20 cellular contexts compared by ENCODE assay signal in genomic region chr7:6413637-6414036, GRCh38. TPM values are rescaled to one million over a fixed set of nuclear protein-coding genes. Genes with fewer than 3 reads are reported as not detected.
DNase-seq lines count a peak whose midpoint lies in the region; ATAC-seq, FAIRE-seq and TF ChIP-seq lines count a peak whose summit lies in the region.
"Had no signal": no experiment of that assay in that cellular context is flagged by ENCODE, and none has a peak within 500 bp of the region (broad histone marks: within the 10 kb centered on the region; RNA-seq: fewer than 3 reads in every experiment).

No MANE protein-coding gene starts in this region.

- TF ChIP-seq POLR2A in HepG2 (IDR thresholded peaks at IDR 0.05; ENCODE audit: insufficient read depth in 1 of 2, low read depth in 2 of 2, low read length in 2 of 2) (no peak), right lobe of liver (IDR thresholded peaks at IDR 0.05) (no peak)

- H3K9me3 ChIP-seq in HepG2 (ENCODE audit: low read length) (no peaks in the 10 kb centered on the region), right lobe of liver (no peaks in the 10 kb centered on the region), HEK293 (ENCODE audit: control insufficient read depth, insufficient read depth, low read depth, low read length) (no peaks in the 10 kb centered on the region)

- no peak overlapping the region for H3K4me3 Mint-ChIP-seq in dendritic cell treated with granulocyte-macrophage colony-stimulating factor and Interleukin-4, amounts not matched to agents 40 ng/mL and 50 ng/mL, for 4 days
- no peak overlapping the region for H3K4me3 Mint-ChIP-seq in stimulated activated naive B cell treated with anti-CD40 and anti-IgM and Interleukin-4, amounts not matched to agents 10 μg/mL and 1 μg/mL and 100 μg/mL, for 72 hours
- H3K4me3 Mint-ChIP-seq: CD8-positive, alpha-beta memory T cell had no signal

- H3K27ac ChIP-seq in HepG2 (ENCODE audit: extremely low read length, insufficient read depth, low read length) = no peak overlapping the region
- no peak overlapping the region for H3K27ac ChIP-seq in right lobe of liver
- H3K27ac ChIP-seq in HEK293 (ENCODE audit: extremely low read depth, low read depth, low read length) = no peak overlapping the region
- H3K27ac ChIP-seq: C4-2B, KMS-11 had no signal

- no peaks in the 10 kb centered on the region for H3K9me3 Mint-ChIP-seq in dendritic cell treated with granulocyte-macrophage colony-stimulating factor and Interleukin-4, amounts not matched to agents 40 ng/mL and 50 ng/mL, for 4 days
- no peaks in the 10 kb centered on the region for H3K9me3 Mint-ChIP-seq in stimulated activated naive B cell treated with anti-CD40 and anti-IgM and Interleukin-4, amounts not matched to agents 10 μg/mL and 1 μg/mL and 100 μg/mL, for 72 hours
- H3K9me3 Mint-ChIP-seq: CD8-positive, alpha-beta memory T cell had no signal

- no peak overlapping the region for H3K4me3 ChIP-seq in HepG2 (replicated peaks in 1 of 3; ENCODE audit: insufficient read depth in 1 of 3, low read depth in 2 of 3, low read length in 3 of 3)
- no peak overlapping the region for H3K4me3 ChIP-seq in right lobe of liver
- no peak overlapping the region for H3K4me3 ChIP-seq in HEK293 (ENCODE audit: low read depth, low read length)

- no peak overlapping the region for H2AFZ ChIP-seq in HepG2 (ENCODE audit: low read length)

- FAIRE-seq in HepG2 (lab: Jason Lieb, UNC) = no peak
- FAIRE-seq: D721Med, GM12892, GM18507 had no signal

- DNase-seq in HepG2 (ENCODE audit: low spot score) = no peak
- DNase-seq in right lobe of liver = no peak
- DNase-seq in stimulated activated naive B cell treated with anti-CD40 and anti-IgM and Interleukin-4, amounts not matched to agents 10 μg/mL and 1 μg/mL and 100 μg/mL, for 72 hours = no peak
- no peak for DNase-seq in UCSD-AML1 (lab: John Stamatoyannopoulos, UW; ENCODE audit: unreplicated experiment)
- DNase-seq in putamen (ENCODE audit: low spot score) = no peak
- DNase-seq: CD8-positive, alpha-beta memory T cell; COR-L47; DMS79; GDM1; GOT3; H7 had no signal

- 0 out of 2 replicates have a peak, but pooled peaks cover 2% of the 10 kb centered on the region for H4K20me1 ChIP-seq in HepG2 (ENCODE audit: insufficient read depth, low read length)

- H3K4me2 ChIP-seq in HepG2 (ENCODE audit: low read depth, low read length) = no peak overlapping the region
- H3K4me2 ChIP-seq: KMS-11 had no signal

- no peaks in the 10 kb centered on the region for H3K27me3 ChIP-seq in HepG2 (ENCODE audit: control insufficient read depth in 1 of 2, insufficient read depth in 2 of 2, low read length in 2 of 2)
- H3K27me3 ChIP-seq in right lobe of liver = no peaks in the 10 kb centered on the region

- no peak overlapping the region for H3K9ac ChIP-seq in HepG2 (ENCODE audit: insufficient read depth, low read depth, low read length)
- H3K9ac ChIP-seq: KMS-11 had no signal

- H3K79me2 ChIP-seq in HepG2 (ENCODE audit: insufficient read depth, low read length) = no peaks in the 10 kb centered on the region

- peak overlapping the region; percentile 55 for H3K27ac Mint-ChIP-seq in dendritic cell treated with granulocyte-macrophage colony-stimulating factor and Interleukin-4, amounts not matched to agents 40 ng/mL and 50 ng/mL, for 4 days
- peak overlapping the region; percentile 66 for H3K27ac Mint-ChIP-seq in stimulated activated naive B cell treated with anti-CD40 and anti-IgM and Interleukin-4, amounts not matched to agents 10 μg/mL and 1 μg/mL and 100 μg/mL, for 72 hours
- H3K27ac Mint-ChIP-seq: CD8-positive, alpha-beta memory T cell had no signal

- TF ChIP-seq EP300 in HepG2 (IDR thresholded peaks at IDR 0.05; ENCODE audit: low read depth in 2 of 2, low read length in 2 of 2) (no peak), HepG2 (CRISPR knock-in tag; IDR thresholded peaks at IDR 0.05; ENCODE audit: borderline replicate concordance) (no peak)

- intact Hi-C loops in HepG2 (cut with micrococcal nuclease; ENCODE audit: unreplicated experiment) (no loop called here), right lobe of liver (cut with DNase I) (no loop called here)
- intact Hi-C loops in dendritic cell treated with granulocyte-macrophage colony-stimulating factor and Interleukin-4, amounts not matched to agents 40 ng/mL and 50 ng/mL, for 4 days (cut with micrococcal nuclease) = no loop called here

- H3K36me3 ChIP-seq in HepG2 (replicated peaks in 1 of 2; ENCODE audit: control insufficient read depth in 1 of 2, insufficient read depth in 2 of 2, low read length in 2 of 2) (peaks cover 8 to 59% of the 10 kb centered on the region in 2 experiments; a peak in 4 of 5 replicates), right lobe of liver (peaks cover 0 to 59% (median 10%) of the 10 kb centered on the region in 4 donors), HEK293 (ENCODE audit: control insufficient read depth in 2 of 2, insufficient read depth in 1 of 2, low read length in 2 of 2) (peaks cover 33 to 63% of the 10 kb centered on the region in 2 experiments; a peak in 2 of 3 replicates)

- no peaks in the 10 kb centered on the region for H3K27me3 Mint-ChIP-seq in dendritic cell treated with granulocyte-macrophage colony-stimulating factor and Interleukin-4, amounts not matched to agents 40 ng/mL and 50 ng/mL, for 4 days
- H3K27me3 Mint-ChIP-seq in stimulated activated naive B cell treated with anti-CD40 and anti-IgM and Interleukin-4, amounts not matched to agents 10 μg/mL and 1 μg/mL and 100 μg/mL, for 72 hours = no peaks in the 10 kb centered on the region
- H3K27me3 Mint-ChIP-seq: CD8-positive, alpha-beta memory T cell had no signal

- ATAC-seq in HepG2 = no peak
- no peak for ATAC-seq in right lobe of liver
- no peak for ATAC-seq in stimulated activated naive B cell treated with anti-CD40 and anti-IgM and Interleukin-4, amounts not matched to agents 10 μg/mL and 1 μg/mL and 100 μg/mL, for 72 hours (replicated peaks)
- no peak for ATAC-seq in GM21619 (IDR thresholded peaks at IDR 0.05; ENCODE audit: unreplicated experiment)
- ATAC-seq: HCT116 had no signal

- H3K36me3 Mint-ChIP-seq in dendritic cell treated with granulocyte-macrophage colony-stimulating factor and Interleukin-4, amounts not matched to agents 40 ng/mL and 50 ng/mL, for 4 days (ENCODE audit: low read depth) = peaks cover 94% of the 10 kb centered on the region
- peaks cover 49 to 59% of the 10 kb centered on the region in 2 donors for H3K36me3 Mint-ChIP-seq in stimulated activated naive B cell treated with anti-CD40 and anti-IgM and Interleukin-4, amounts not matched to agents 10 μg/mL and 1 μg/mL and 100 μg/mL, for 72 hours

- CTCF ChIA-PET in HepG2 (lab: Yijun Ruan, JAX; ENCODE audit: low intra/inter-chr PET ratio, low total read pairs) (no interaction called here), HEK293 (lab: Yijun Ruan, JAX) (interaction anchor here (0.6 kb wide), 1 partner anchor 13 kb away, joined by 4 read pairs; no protein-coding TSS in a partner anchor)

- H3K4me1 Mint-ChIP-seq in dendritic cell treated with granulocyte-macrophage colony-stimulating factor and Interleukin-4, amounts not matched to agents 40 ng/mL and 50 ng/mL, for 4 days (ENCODE audit: low read depth) = peaks cover 13% of the 10 kb centered on the region
- H3K4me1 Mint-ChIP-seq in stimulated activated naive B cell treated with anti-CD40 and anti-IgM and Interleukin-4, amounts not matched to agents 10 μg/mL and 1 μg/mL and 100 μg/mL, for 72 hours = peaks cover 0 to 2% of the 10 kb centered on the region in 2 donors
- H3K4me1 Mint-ChIP-seq: CD8-positive, alpha-beta memory T cell had no signal

- TF ChIP-seq CTCF in HepG2 (CRISPR knock-in tag; IDR thresholded peaks at IDR 0.05) (no peak), right lobe of liver (IDR thresholded peaks at IDR 0.05) (no peak), HEK293 (tag by site-specific recombination; IDR thresholded peaks at IDR 0.05) (no peak)

- POLR2A ChIA-PET in HepG2 (lab: Yijun Ruan, JAX) (interaction anchor here (0.7 to 0.9 kb wide), 2 partner anchors 10 to 63 kb away, joined by 3 read pairs; no protein-coding TSS in a partner anchor), HEK293 (lab: Yijun Ruan, JAX) (no interaction called here)

- in situ Hi-C loops in HepG2 (cut with HindIII; ENCODE audit: extremely low pct_ligation_motif_present, low pct_unique_long_range_greater_than_20kb) = no loop called here

- 94% methylated on average over 10 of the region's 10 CpGs for WGBS in HepG2 (ENCODE audit: low lambda C conversion rate)
- 100% methylated on average over 1 of the region's 10 CpGs for WGBS in right lobe of liver (ENCODE audit: insufficient coverage, low coverage, low lambda C conversion rate, missing lambda C conversion rate)

- no TSS peak for BruUV-seq in HepG2 (replicated peaks; lab: Mats Ljungman, UMichigan)

- TF ChIP-seq RAD21 in HepG2 (CRISPR knock-in tag; IDR thresholded peaks at IDR 0.05) = no peak

- no peaks in the 10 kb centered on the region for H3K4me1 ChIP-seq in HepG2 (ENCODE audit: insufficient read depth, low read length)
- no peaks in the 10 kb centered on the region for H3K4me1 ChIP-seq in right lobe of liver
- H3K4me1 ChIP-seq in HEK293 (ENCODE audit: control insufficient read depth, insufficient read depth, low read length) = no peaks in the 10 kb centered on the region

RNA-seq across cellular contexts. Expression of gene DAGLB, which starts 34.1 kb away (rescaled TPM):
- total RNA-seq in HepG2 (2016; rRNA removed; fragmentation: Illumina TruSeq; extraction: Trizol) (3.6 and 7.9 TPM in 2 replicates), right lobe of liver (10 to 100 TPM in 4 of 6 experiments, 1 to 10 TPM in 2; 8.9 to 12.7 (median 11.7) TPM)
- total RNA-seq in HepG2 (2016; cell fraction: cytosol; rRNA removed; fragmentation: Illumina TruSeq; extraction: Trizol; ENCODE audit: low read depth) = 6.4 and 7.1 TPM in 2 replicates
- total RNA-seq in HepG2 (2016; cell fraction: insoluble cytoplasmic fraction; rRNA removed; fragmentation: Illumina TruSeq; extraction: Trizol) = 3.1 and 7.2 TPM in 2 replicates
- total RNA-seq in HepG2 (2016; cell fraction: membrane; rRNA removed; fragmentation: Illumina TruSeq; extraction: Trizol) = 4.0 and 4.5 TPM in 2 replicates
- total RNA-seq in HepG2 (2016; cell fraction: nucleus; rRNA removed; fragmentation: Illumina TruSeq; extraction: Trizol) = 10.1 and 13.2 TPM in 2 replicates
- polyA plus RNA-seq in HepG2 (2011; rRNA removed) = 9.8 and 11.5 TPM in 2 replicates
- polyA plus RNA-seq in HepG2 (2011; cell fraction: cytosol; rRNA removed) = 9.4 and 11.5 TPM in 2 replicates
- 20.8 and 23.8 TPM in 2 replicates for polyA plus RNA-seq in HepG2 (2011; cell fraction: nucleus; rRNA removed)
- 7.9 and 10.4 TPM in 2 replicates for polyA plus RNA-seq in HepG2 (2012)
- 1.2 and 1.8 TPM in 2 replicates for polyA plus RNA-seq in HepG2 (2016; cell fraction: cytosol; fragmentation: Illumina TruSeq; extraction: Trizol; ENCODE audit: low read depth)
- 3.4 and 4.3 TPM in 2 replicates for polyA plus RNA-seq in HepG2 (2016; cell fraction: insoluble cytoplasmic fraction; fragmentation: Illumina TruSeq; extraction: Trizol; ENCODE audit: low read depth)
- polyA plus RNA-seq in HepG2 (2016; cell fraction: membrane; fragmentation: Illumina TruSeq; extraction: Trizol; ENCODE audit: low read depth) = 2.0 and 2.2 TPM in 2 replicates
- 21.3 and 23.7 TPM in 2 replicates for polyA plus RNA-seq in HepG2 (2016; cell fraction: nucleus; fragmentation: Illumina TruSeq; extraction: Trizol; ENCODE audit: insufficient read depth, low read depth)
- 40.2 and 95.0 TPM in 2 replicates for polyA minus RNA-seq in HepG2 (2011; rRNA and poly(A)+ RNA removed; ENCODE audit: low replicate concordance)
- polyA minus RNA-seq in HepG2 (2011; cell fraction: cytosol; rRNA and poly(A)+ RNA removed) = 9.5 and 9.9 TPM in 2 replicates
- 24.1 and 29.1 TPM in 2 replicates for polyA minus RNA-seq in HepG2 (2011; cell fraction: nucleus; rRNA and poly(A)+ RNA removed)

RNA-seq across cellular contexts. Expression of gene RAC1, which starts 39.3 kb away (rescaled TPM):
- total RNA-seq in HepG2 (2016; rRNA removed; fragmentation: Illumina TruSeq; extraction: Trizol) (80.7 and 92.3 TPM in 2 replicates), right lobe of liver (100 to 1,000 TPM in 1 of 6 experiments, 10 to 100 TPM in 5; 72.6 to 154 (median 89.7) TPM)
- 33.7 and 42.8 TPM in 2 replicates for total RNA-seq in HepG2 (2016; cell fraction: cytosol; rRNA removed; fragmentation: Illumina TruSeq; extraction: Trizol; ENCODE audit: low read depth)
- total RNA-seq in HepG2 (2016; cell fraction: insoluble cytoplasmic fraction; rRNA removed; fragmentation: Illumina TruSeq; extraction: Trizol) = 79.1 and 81.6 TPM in 2 replicates
- total RNA-seq in HepG2 (2016; cell fraction: membrane; rRNA removed; fragmentation: Illumina TruSeq; extraction: Trizol) = 68.4 and 78.8 TPM in 2 replicates
- 43.3 and 45.3 TPM in 2 replicates for total RNA-seq in HepG2 (2016; cell fraction: nucleus; rRNA removed; fragmentation: Illumina TruSeq; extraction: Trizol)
- polyA plus RNA-seq in HepG2 (2011; rRNA removed) = 183 and 228 TPM in 2 replicates
- polyA plus RNA-seq in HepG2 (2011; cell fraction: cytosol; rRNA removed) = 157 and 234 TPM in 2 replicates
- 75.7 and 78.6 TPM in 2 replicates for polyA plus RNA-seq in HepG2 (2011; cell fraction: nucleus; rRNA removed)
- polyA plus RNA-seq in HepG2 (2012) = 160 and 216 TPM in 2 replicates
- 133 and 156 TPM in 2 replicates for polyA plus RNA-seq in HepG2 (2016; cell fraction: cytosol; fragmentation: Illumina TruSeq; extraction: Trizol; ENCODE audit: low read depth)
- 227 and 254 TPM in 2 replicates for polyA plus RNA-seq in HepG2 (2016; cell fraction: insoluble cytoplasmic fraction; fragmentation: Illumina TruSeq; extraction: Trizol; ENCODE audit: low read depth)
- 179 and 194 TPM in 2 replicates for polyA plus RNA-seq in HepG2 (2016; cell fraction: membrane; fragmentation: Illumina TruSeq; extraction: Trizol; ENCODE audit: low read depth)
- polyA plus RNA-seq in HepG2 (2016; cell fraction: nucleus; fragmentation: Illumina TruSeq; extraction: Trizol; ENCODE audit: insufficient read depth, low read depth) = 148 and 169 TPM in 2 replicates
- polyA minus RNA-seq in HepG2 (2011; rRNA and poly(A)+ RNA removed; ENCODE audit: low replicate concordance) = 104 and 174 TPM in 2 replicates
- 92.9 and 96.5 TPM in 2 replicates for polyA minus RNA-seq in HepG2 (2011; cell fraction: cytosol; rRNA and poly(A)+ RNA removed)
- polyA minus RNA-seq in HepG2 (2011; cell fraction: nucleus; rRNA and poly(A)+ RNA removed) = 45.4 and 62.7 TPM in 2 replicates
